In the genomic region with DNA sequence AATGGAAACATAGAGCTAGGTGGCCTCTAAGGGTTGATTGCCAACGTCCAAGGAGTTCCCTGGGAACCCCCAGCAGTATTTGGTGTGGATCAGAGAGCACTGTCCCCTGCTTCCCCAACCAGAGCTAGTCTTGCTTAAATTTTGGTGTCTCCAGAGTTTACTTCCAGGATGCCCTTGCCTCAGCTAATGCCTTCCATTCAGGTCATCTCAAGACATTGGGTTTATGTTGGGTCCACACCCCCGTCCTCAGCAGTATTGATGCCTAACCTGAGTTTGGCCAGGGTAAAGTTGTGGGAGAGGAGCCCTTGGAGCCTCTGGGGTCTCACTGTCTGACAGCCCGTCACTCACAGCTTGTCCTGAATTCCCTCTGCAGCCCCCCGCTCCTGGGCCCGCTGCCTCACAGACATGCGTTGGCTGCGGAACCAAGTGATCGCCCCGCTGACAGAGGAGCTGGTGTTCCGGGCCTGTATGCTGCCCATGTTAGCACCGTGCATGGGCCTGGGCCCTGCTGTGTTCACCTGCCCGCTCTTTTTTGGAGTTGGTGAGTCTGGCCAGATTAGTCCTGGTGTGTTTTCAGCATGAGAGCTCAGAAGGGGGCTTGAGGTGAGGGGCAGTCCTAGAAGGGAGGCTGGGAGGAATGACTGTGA, we compare ENCODE assay signal across 8 cellular contexts. TPM values are rescaled to one million over a fixed set of nuclear protein-coding genes. Genes with fewer than 3 reads are reported as not detected.
DNase-seq lines count a peak whose midpoint lies in the region; ATAC-seq, FAIRE-seq and TF ChIP-seq lines count a peak whose summit lies in the region.

No MANE protein-coding gene starts in this region.

- peaks cover 38% of the 10 kb centered on the region for H3K4me1 ChIP-seq in lower lobe of right lung
- peaks cover 21% of the 10 kb centered on the region for H3K4me1 ChIP-seq in upper lobe of right lung

- H3K4me1 Mint-ChIP-seq in activated naive CD8-positive, alpha-beta T cell treated with anti-CD3 and anti-CD28 coated beads, Interleukin-2, amount 50 U/mL, for 24 hours: peaks cover 36% of the 10 kb centered on the region

- intact Hi-C loops in left ventricle myocardium superior (cut with micrococcal nuclease) (no loop called here), Right ventricle myocardium inferior (cut with DNase I) (no loop called here), lower lobe of right lung (cut with DNase I) (no loop called here), upper lobe of right lung (cut with DNase I) (no loop called here)

- H3K27me3 ChIP-seq in lower lobe of right lung (ENCODE audit: low read depth) (no peaks in the 10 kb centered on the region), upper lobe of right lung (no peaks in the 10 kb centered on the region)

- no peak for FAIRE-seq in urothelium cell line (lab: Jason Lieb, UNC)

- no peaks in the 10 kb centered on the region for H3K9me3 Mint-ChIP-seq in activated naive CD8-positive, alpha-beta T cell treated with anti-CD3 and anti-CD28 coated beads, Interleukin-2, amount 50 U/mL, for 24 hours

- H3K9me3 ChIP-seq in lower lobe of right lung (no peaks in the 10 kb centered on the region), upper lobe of right lung (no peaks in the 10 kb centered on the region)

- peaks cover 10% of the 10 kb centered on the region for H3K36me3 Mint-ChIP-seq in activated naive CD8-positive, alpha-beta T cell treated with anti-CD3 and anti-CD28 coated beads, Interleukin-2, amount 50 U/mL, for 24 hours (ENCODE audit: low read depth)

- DNase-seq in left ventricle myocardium superior (peak; percentile 27), Right ventricle myocardium inferior (ENCODE audit: missing footprints) (no peak), lower lobe of right lung (peak; percentile 47), upper lobe of right lung (no peak), urothelium cell line (ENCODE audit: low spot score) (no peak)
- DNase-seq in activated naive CD8-positive, alpha-beta T cell treated with anti-CD3 and anti-CD28 coated beads, Interleukin-2, amount 50 U/mL, for 24 hours: no peak

- ATAC-seq in left ventricle myocardium superior: no peak
- ATAC-seq in Right ventricle myocardium inferior: no peak
- ATAC-seq in activated naive CD8-positive, alpha-beta T cell treated with anti-CD3 and anti-CD28 coated beads, Interleukin-2, amount 50 U/mL, for 24 hours: no peak
- ATAC-seq in lower lobe of right lung: no peak
- no peak for ATAC-seq in upper lobe of right lung
- ATAC-seq in GM19397 (IDR thresholded peaks at IDR 0.05; ENCODE audit: unreplicated experiment): no peak
- ATAC-seq in HG03139 (IDR thresholded peaks at IDR 0.05; ENCODE audit: unreplicated experiment): no peak

- H3K4me3 Mint-ChIP-seq in activated naive CD8-positive, alpha-beta T cell treated with anti-CD3 and anti-CD28 coated beads, Interleukin-2, amount 50 U/mL, for 24 hours: peak overlapping the region; percentile 97

- peak overlapping the region; percentile 91 for H3K27ac Mint-ChIP-seq in activated naive CD8-positive, alpha-beta T cell treated with anti-CD3 and anti-CD28 coated beads, Interleukin-2, amount 50 U/mL, for 24 hours

- TF ChIP-seq CTCF in lower lobe of right lung (IDR thresholded peaks at IDR 0.05) (no peak), upper lobe of right lung (IDR thresholded peaks at IDR 0.05) (no peak)

- no peak overlapping the region for H3K27ac ChIP-seq in lower lobe of right lung
- no peak overlapping the region for H3K27ac ChIP-seq in upper lobe of right lung

- H3K4me3 ChIP-seq in lower lobe of right lung (peak overlapping the region; percentile 98), upper lobe of right lung (peak overlapping the region; percentile 97)

- H3K27me3 Mint-ChIP-seq in activated naive CD8-positive, alpha-beta T cell treated with anti-CD3 and anti-CD28 coated beads, Interleukin-2, amount 50 U/mL, for 24 hours: no peaks in the 10 kb centered on the region

- H3K36me3 ChIP-seq in lower lobe of right lung (peaks cover 51% of the 10 kb centered on the region), upper lobe of right lung (peaks cover 24% of the 10 kb centered on the region)

RNA-seq across cellular contexts. Expression of a gene that starts 1.4 kb away (rescaled TPM):
- total RNA-seq in left ventricle myocardium superior: 6.5 TPM
- total RNA-seq in Right ventricle myocardium inferior: 5.6 TPM
- 18.9 TPM for total RNA-seq in lower lobe of right lung
- total RNA-seq in upper lobe of right lung: 18.4 TPM

RNA-seq across cellular contexts. Expression of a gene that starts 12.2 kb away (rescaled TPM):
- total RNA-seq in left ventricle myocardium superior (17.2 TPM), Right ventricle myocardium inferior (24.7 TPM), lower lobe of right lung (15.7 TPM), upper lobe of right lung (14.0 TPM)

Comparison
In these comparisons a context has a peak if more than half of its experiments do, and no peak if none do; other contexts are left out.
1. DNase-seq: peak in left ventricle myocardium superior (single experiment) and lower lobe of right lung (single experiment); none in Right ventricle myocardium inferior (single experiment), activated naive CD8-positive, alpha-beta T cell treated with anti-CD3 and anti-CD28 coated beads, Interleukin-2, amount 50 U/mL, for 24 hours (single experiment), upper lobe of right lung (single experiment) and urothelium cell line (single experiment).